Comparison of ENCODE assay signal across 20 cellular contexts in genomic region chr11:34855754-34856095, GRCh38.
DNase-seq lines count a peak whose midpoint lies in the region; TF ChIP-seq lines count a peak whose summit lies in the region.
"Had no signal": no experiment of that assay in that cellular context is flagged by ENCODE, and none has a peak within 500 bp of the region (broad histone marks: within the 10 kb centered on the region; RNA-seq: fewer than 3 reads in every experiment).

No MANE protein-coding gene starts in this region.

- H3K27ac ChIP-seq in stomach = peak overlapping the region in 4 of 5 donors; percentile 61 to 81 (median 68)
- H3K27ac ChIP-seq: coronary artery, parathyroid adenoma had no signal

- no peaks in the 10 kb centered on the region for H3K9me3 ChIP-seq in stomach
- H3K9me3 ChIP-seq: gastrocnemius medialis, HAP-1 had no signal

- intact Hi-C loops in stomach (cut with DNase I; ENCODE audit: low total_unique reads) = no loop called here

- TF ChIP-seq CTCF in epithelial cell of proximal tubule (conservative IDR thresholded peaks at IDR 0.05; ENCODE audit: low read depth, low read length) (peak; percentile 6), stomach (IDR thresholded peaks at IDR 0.05) (no peak)

- peaks cover 4 to 28% (median 10%) of the 10 kb centered on the region in 4 donors for H3K4me1 ChIP-seq in stomach
- H3K4me1 ChIP-seq: HAP-1 had no signal

- peak in 1 of 4 donors; percentile 16 for TF ChIP-seq POLR2A in stomach (IDR thresholded peaks at IDR 0.05)

- WGBS in stomach, 5 donors = 60 to 76% (median 65%) methylated on average over 3 of the region's 3 CpGs

- in situ Hi-C loops in G401 (cut with HindIII; ENCODE audit: low sequenced_read_pairs) = no loop called here

- no peak overlapping the region for H3K4me3 ChIP-seq in epithelial cell of proximal tubule (ENCODE audit: low read depth, low read length)
- H3K4me3 ChIP-seq in stomach = no peak overlapping the region
- H3K4me3 ChIP-seq: coronary artery, gastrocnemius medialis, HAP-1 had no signal

- H3K36me3 ChIP-seq in stomach = no peaks in the 10 kb centered on the region
- H3K36me3 ChIP-seq: gastrocnemius medialis, HAP-1 had no signal

- no peak for TF ChIP-seq EP300 in stomach (IDR thresholded peaks at IDR 0.05)

- peak; percentile 2 to 15 for DNase-seq in NCI-H2081 (lab: John Stamatoyannopoulos, UW)
- DNase-seq in NCI-H2081 treated with DMSO at 0.1 percent for 48 hours (lab: John Stamatoyannopoulos, UW) = no peak
- peak; percentile 47 for DNase-seq in NCI-H748 treated with DMSO at 0.1 percent for 48 hours (lab: John Stamatoyannopoulos, UW)
- DNase-seq in epithelial cell of proximal tubule (ENCODE audit: low read depth) = no peak
- DNase-seq in stomach = no peak
- DNase-seq in G401 (ENCODE audit: low spot score) = no peak
- DNase-seq in NCI-H446 treated with DMSO at 0.1 percent for 48 hours (lab: John Stamatoyannopoulos, UW) = no peak
- no peak for DNase-seq in DMS153 treated with DMSO at 0.1 percent for 48 hours (lab: John Stamatoyannopoulos, UW; ENCODE audit: unreplicated experiment)
- DNase-seq: 8988T; activated naive CD8-positive, alpha-beta T cell treated with anti-CD3 and anti-CD28 coated beads for 36 hours; gastrocnemius medialis; GDM1; MV-4-11; NCI-H2029 treated with DMSO at 0.1 percent for 48 hours; NCI-H524; stimulated activated naive CD8-positive, alpha-beta T cell treated with anti-CD3 and anti-CD28 coated beads, Interleukin-15, Interleukin-2, amounts not matched to agents 100 U/mL and 50 U/mL, for 24 hours; T1000 had no signal

- no peaks in the 10 kb centered on the region for H3K27me3 ChIP-seq in stomach
- H3K27me3 ChIP-seq: gastrocnemius medialis had no signal

Comparison
In these comparisons a context has a peak if more than half of its experiments do, and no peak if none do; other contexts are left out.
1. DNase-seq: peak in NCI-H2081 (2 of 2) and NCI-H748 treated with DMSO at 0.1 percent for 48 hours (single experiment); none in NCI-H2081 treated with DMSO at 0.1 percent for 48 hours (single experiment), epithelial cell of proximal tubule (single experiment), stomach (single experiment), G401 (single experiment), NCI-H446 treated with DMSO at 0.1 percent for 48 hours (single experiment) and DMS153 treated with DMSO at 0.1 percent for 48 hours (single experiment).